9 cellular contexts compared by ENCODE assay signal in genomic region chr10:28381903-28382347, GRCh38.
DNase-seq lines count a peak whose midpoint lies in the region; ATAC-seq and TF ChIP-seq lines count a peak whose summit lies in the region.
"Had no signal": no experiment of that assay in that cellular context is flagged by ENCODE, and none has a peak within 500 bp of the region (broad histone marks: within the 10 kb centered on the region; RNA-seq: fewer than 3 reads in every experiment).

No MANE protein-coding gene starts in this region.

- H3K36me3 ChIP-seq in IMR-90 (ENCODE audit: control insufficient read depth, insufficient read depth, low read length), result no peaks in the 10 kb centered on the region
- no peaks in the 10 kb centered on the region for H3K36me3 ChIP-seq in OCI-LY3 (replicated peaks; ENCODE audit: low read depth, low read length)

- H4K91ac ChIP-seq in IMR-90 (ENCODE audit: insufficient read depth, low read depth, low read length), result no peak overlapping the region

- no peak overlapping the region for H2BK5ac ChIP-seq in IMR-90 (ENCODE audit: low read depth, low read length, poor library complexity, severe bottlenecking)

- no peak overlapping the region for H2AK5ac ChIP-seq in IMR-90 (ENCODE audit: low read depth, low read length)

- H2BK15ac ChIP-seq in IMR-90 (ENCODE audit: low read depth, low read length), result no peak overlapping the region

- H3K9me3 Mint-ChIP-seq in naive thymus-derived CD8-positive, alpha-beta T cell, result no peaks in the 10 kb centered on the region
- no peaks in the 10 kb centered on the region for H3K9me3 Mint-ChIP-seq in stimulated activated naive B cell treated with anti-CD40 and anti-IgM and Interleukin-4, amounts not matched to agents 10 μg/mL and 1 μg/mL and 100 μg/mL, for 72 hours
- H3K9me3 Mint-ChIP-seq: dendritic cell treated with granulocyte-macrophage colony-stimulating factor and Interleukin-4, amounts not matched to agents 40 ng/mL and 50 ng/mL, for 4 days had no signal

- H3K27me3 ChIP-seq in IMR-90 (ENCODE audit: control insufficient read depth, insufficient read depth, low read length) (peaks cover 13% of the 10 kb centered on the region), OCI-LY3 (ENCODE audit: low read depth, low read length) (no peaks in the 10 kb centered on the region; the same call in 1 of the 2 replicates)

- no peak overlapping the region for H2BK120ac ChIP-seq in IMR-90 (ENCODE audit: low read depth, low read length)

- peak; percentile 64; the same call in 1 of the 2 replicates for TF ChIP-seq POLR2A in IMR-90 (IDR thresholded peaks at IDR 0.05; ENCODE audit: low read depth, low read length)

- H4K8ac ChIP-seq in IMR-90 (ENCODE audit: low read depth in 2 of 2, low read length in 2 of 2), result no peak overlapping the region

- intact Hi-C loops in IMR-90 (cut with micrococcal nuclease), result loop anchor here (1.0 to 10.0 kb wide), 8 partner anchors 80 to 1013 kb away; no protein-coding TSS in a partner anchor

- CTCF ChIA-PET in IMR-90 (lab: Yijun Ruan, JAX), result interaction anchor here (0.5 to 3.9 kb wide), 9 partner anchors 12 to 598 kb away, joined by 3 to 41 read pairs (median 3); no protein-coding TSS in a partner anchor

- H3K4me3 ChIP-seq in IMR-90 (ENCODE audit: insufficient read depth, low read depth, low read length) (no peak overlapping the region), OCI-LY3 (ENCODE audit: low read length) (no peak overlapping the region)

- H3K4me2 ChIP-seq in IMR-90 (ENCODE audit: low read depth, low read length) (no peak overlapping the region), OCI-LY3 (ENCODE audit: low read length) (no peak overlapping the region)

- TF ChIP-seq CTCF in IMR-90 (conservative IDR thresholded peaks at IDR 0.05; ENCODE audit: low read depth, low read length) (peak; percentile 98), OCI-LY3 (IDR thresholded peaks at IDR 0.05; ENCODE audit: low read depth, low read length) (peak; percentile 89)

- H3K4me1 Mint-ChIP-seq in naive thymus-derived CD8-positive, alpha-beta T cell, result peaks cover 16 to 39% (median 32%) of the 10 kb centered on the region in 4 donors
- H3K4me1 Mint-ChIP-seq in stimulated activated naive B cell treated with anti-CD40 and anti-IgM and Interleukin-4, amounts not matched to agents 10 μg/mL and 1 μg/mL and 100 μg/mL, for 72 hours, result peaks cover 0 to 3% of the 10 kb centered on the region in 2 donors

- no peaks in the 10 kb centered on the region for H3K36me3 Mint-ChIP-seq in naive thymus-derived CD8-positive, alpha-beta T cell
- no peaks in the 10 kb centered on the region for H3K36me3 Mint-ChIP-seq in stimulated activated naive B cell treated with anti-CD40 and anti-IgM and Interleukin-4, amounts not matched to agents 10 μg/mL and 1 μg/mL and 100 μg/mL, for 72 hours

- H3K56ac ChIP-seq in IMR-90 (ENCODE audit: extremely low read depth, insufficient read depth, low read length), result no peak overlapping the region

- POLR2A ChIA-PET in IMR-90 (lab: Charles Lee; ENCODE audit: unreplicated experiment), result no interaction called here
- POLR2A ChIA-PET in naive thymus-derived CD8-positive, alpha-beta T cell (lab: Charles Lee), result interaction anchor here (0.6 to 5.6 kb wide), 11 partner anchors 10 to 639 kb away, joined by 3 to 97 read pairs (median 4); partner anchors contain the start of gene MPP7

- H3K27me3 Mint-ChIP-seq in naive thymus-derived CD8-positive, alpha-beta T cell, result peaks cover 0 to 6% (median 0%) of the 10 kb centered on the region in 5 donors
- peaks cover 6 to 11% of the 10 kb centered on the region in 2 donors for H3K27me3 Mint-ChIP-seq in stimulated activated naive B cell treated with anti-CD40 and anti-IgM and Interleukin-4, amounts not matched to agents 10 μg/mL and 1 μg/mL and 100 μg/mL, for 72 hours

- dilution Hi-C loops in IMR-90 (cut with HindIII; ENCODE audit: low sequenced_read_pairs, unreplicated experiment), result loop anchor here (25.0 kb wide), 1 partner anchor 120 kb away; no protein-coding TSS in a partner anchor

- H3K4me1 ChIP-seq in IMR-90 (ENCODE audit: control insufficient read depth, insufficient read depth, low read length), result no peaks in the 10 kb centered on the region
- peaks cover 15% of the 10 kb centered on the region for H3K4me1 ChIP-seq in OCI-LY3 (ENCODE audit: low read length)

- no peak overlapping the region for H3K9ac ChIP-seq in IMR-90 (ENCODE audit: low read depth, low read length)
- H3K9ac ChIP-seq in OCI-LY3 (ENCODE audit: low read length), result no peak overlapping the region

- peak overlapping the region in 4 of 10 donors; percentile 5 to 63 (median 16) for H3K4me3 Mint-ChIP-seq in naive thymus-derived CD8-positive, alpha-beta T cell
- H3K4me3 Mint-ChIP-seq in stimulated activated naive B cell treated with anti-CD40 and anti-IgM and Interleukin-4, amounts not matched to agents 10 μg/mL and 1 μg/mL and 100 μg/mL, for 72 hours, result no peak overlapping the region
- H3K4me3 Mint-ChIP-seq: dendritic cell treated with granulocyte-macrophage colony-stimulating factor and Interleukin-4, amounts not matched to agents 40 ng/mL and 50 ng/mL, for 4 days had no signal

- H3K9me1 ChIP-seq in IMR-90 (ENCODE audit: insufficient read depth, low read length), result no peaks in the 10 kb centered on the region

- H2BK20ac ChIP-seq in IMR-90 (ENCODE audit: low read depth, low read length), result no peak overlapping the region

- no peak overlapping the region for H3K4ac ChIP-seq in IMR-90 (ENCODE audit: low read depth, low read length)

- peak; percentile 58 for DNase-seq in COLO829 (ENCODE audit: low spot score)
- peak; percentile 91 for DNase-seq in IMR-90
- DNase-seq in activated T-cell treated with anti-CD3 and anti-CD28 coated beads for 24 hours (ENCODE audit: low read depth), result peak; percentile 76
- peak; percentile 68 to 90 (median 80) for DNase-seq in naive thymus-derived CD8-positive, alpha-beta T cell
- peak; percentile 68 for DNase-seq in stimulated activated naive B cell treated with anti-CD40 and anti-IgM and Interleukin-4, amounts not matched to agents 10 μg/mL and 1 μg/mL and 100 μg/mL, for 72 hours

- no peak overlapping the region for H4K5ac ChIP-seq in IMR-90 (ENCODE audit: low read depth, low read length)

- no peak overlapping the region for H3K23ac ChIP-seq in IMR-90 (ENCODE audit: low read depth, low read length)

- WGBS in IMR-90 (ENCODE audit: extremely low coverage in 2 of 2, insufficient read length in 1 of 2), 2 experiments, result no CpG with 5 or more reads among the region's 12 CpGs

- H3K9me3 ChIP-seq in IMR-90 (ENCODE audit: control insufficient read depth, insufficient read depth, low read length) (no peaks in the 10 kb centered on the region), OCI-LY3 (ENCODE audit: insufficient read depth, low read length) (no peaks in the 10 kb centered on the region)

- no peak overlapping the region for H2AK9ac ChIP-seq in IMR-90 (replicated peaks; ENCODE audit: low read depth, low read length, poor library complexity)

- in situ Hi-C loops in IMR-90 (cut with MboI; ENCODE audit: low sequenced_read_pairs), result loop anchor here (5.0 to 25.0 kb wide), 4 partner anchors 130 to 937 kb away; partner anchors contain the start of gene MKX

- H3K14ac ChIP-seq in IMR-90 (replicated peaks; ENCODE audit: low read depth, low read length), result no peak overlapping the region

- H2AFZ ChIP-seq in IMR-90 (replicated peaks; ENCODE audit: low read length, poor library complexity), result no peak overlapping the region
- no peak overlapping the region for H2AFZ ChIP-seq in OCI-LY3 (ENCODE audit: low read depth, low read length)

- no peaks in the 10 kb centered on the region for H3K79me1 ChIP-seq in IMR-90 (ENCODE audit: low read depth in 1 of 2, low read length in 2 of 2)

- no peaks in the 10 kb centered on the region for H3K79me2 ChIP-seq in OCI-LY3 (ENCODE audit: low read length)

- no peak overlapping the region for H3K18ac ChIP-seq in IMR-90 (ENCODE audit: low read depth, low read length)

- no peak overlapping the region for H3K27ac ChIP-seq in IMR-90 (ENCODE audit: insufficient read depth, low read length)
- H3K27ac ChIP-seq in OCI-LY3 (ENCODE audit: low read length), result no peak overlapping the region

- no TSS peak for BruUV-seq in IMR-90 (replicated peaks; lab: Mats Ljungman, UMichigan)

- H3K27ac Mint-ChIP-seq in naive thymus-derived CD8-positive, alpha-beta T cell, result peak overlapping the region in 8 of 10 donors; percentile 9 to 93 (median 68)
- no peak overlapping the region for H3K27ac Mint-ChIP-seq in stimulated activated naive B cell treated with anti-CD40 and anti-IgM and Interleukin-4, amounts not matched to agents 10 μg/mL and 1 μg/mL and 100 μg/mL, for 72 hours
- H3K27ac Mint-ChIP-seq: dendritic cell treated with granulocyte-macrophage colony-stimulating factor and Interleukin-4, amounts not matched to agents 40 ng/mL and 50 ng/mL, for 4 days had no signal

- peak; percentile 99 for TF ChIP-seq RAD21 in IMR-90 (IDR thresholded peaks at IDR 0.05; ENCODE audit: low read length)

- H4K20me1 ChIP-seq in IMR-90 (ENCODE audit: insufficient read depth, low read length), result no peaks in the 10 kb centered on the region
- H4K20me1 ChIP-seq in OCI-LY3 (ENCODE audit: insufficient read depth, low read length), result no peaks in the 10 kb centered on the region

- peak; percentile 88 for ATAC-seq in GM21367 (IDR thresholded peaks at IDR 0.05; ENCODE audit: unreplicated experiment)
- ATAC-seq in IMR-90 (ENCODE audit: low read depth), result peak; percentile 93
- ATAC-seq in esophagus mucosa, result peak; percentile 83
- peak; percentile 83 to 95 for ATAC-seq in naive thymus-derived CD8-positive, alpha-beta T cell
- peak; percentile 98 for ATAC-seq in stimulated activated naive B cell treated with anti-CD40 and anti-IgM and Interleukin-4, amounts not matched to agents 10 μg/mL and 1 μg/mL and 100 μg/mL, for 72 hours (replicated peaks)

TF ChIP-seq in IMR-90, 13 proteins besides CTCF, POLR2A, EP300 and RAD21 (continues in another document):
- TF ChIP-seq CHD1 (IDR thresholded peaks at IDR 0.05; ENCODE audit: low read depth, low read length), result no peak
- no peak for TF ChIP-seq MAZ (IDR thresholded peaks at IDR 0.05; ENCODE audit: borderline replicate concordance, low read depth, low read length)
- peak; percentile 98 for TF ChIP-seq SMC3 (IDR thresholded peaks at IDR 0.05; ENCODE audit: low read depth, low read length)
- no peak for TF ChIP-seq FOS (IDR thresholded peaks at IDR 0.05; ENCODE audit: low read depth, low read length)
- no peak for TF ChIP-seq CEBPB (IDR thresholded peaks at IDR 0.05; ENCODE audit: low read depth, low read length)
- no peak for TF ChIP-seq RCOR1 (IDR thresholded peaks at IDR 0.05; ENCODE audit: insufficient replicate concordance, low read length)
- peak; percentile 75 for TF ChIP-seq MAFK (IDR thresholded peaks at IDR 0.05; ENCODE audit: low read depth, low read length)
- no peak for TF ChIP-seq USF2 (IDR thresholded peaks at IDR 0.05; ENCODE audit: low read depth, low read length)
- no peak for TF ChIP-seq MXI1 (IDR thresholded peaks at IDR 0.05; ENCODE audit: borderline replicate concordance, low read depth, low read length)
